Comparison of ENCODE assay signal across 20 cellular contexts in genomic region chr1:29983366-29983765, GRCh38.
"Had no signal": no experiment of that assay in that cellular context is flagged by ENCODE, and none has a peak within 500 bp of the region (broad histone marks: within the 10 kb centered on the region; RNA-seq: fewer than 3 reads in every experiment).

No MANE protein-coding gene starts in this region.

- H3K36me3 ChIP-seq: gastrocnemius medialis, heart right ventricle, left ventricle myocardium inferior, lower lobe of right lung, neutrophil, tibial artery, upper lobe of left lung, uterus had no signal

- H3K27ac Mint-ChIP-seq: naive thymus-derived CD4-positive, alpha-beta T cell; nephron progenitor cell had no signal

- H3K9me3 Mint-ChIP-seq: nephron progenitor cell had no signal

- H3K4me1 Mint-ChIP-seq: naive thymus-derived CD4-positive, alpha-beta T cell had no signal

- DNase-seq: effector CD4-positive, alpha-beta T cell; gastrocnemius medialis; heart right ventricle; kidney; left cardiac atrium; left ventricle myocardium inferior; lower lobe of right lung; mesenchymal stem cell; naive thymus-derived CD4-positive, alpha-beta T cell; nephron progenitor cell; right cardiac atrium; small intestine; stimulated activated CD4-positive, alpha-beta T cell treated with anti-CD3 and anti-CD28 coated beads, Interleukin-2, amount 100 ng/mL, for 48 hours; stimulated activated naive CD4-positive, alpha-beta T cell treated with Interleukin-2 at 50 U/mL for 16 hours; tibial artery; upper lobe of left lung; uterus had no signal

- H3K4me3 ChIP-seq: coronary artery, gastrocnemius medialis, heart right ventricle, left ventricle myocardium inferior, lower lobe of right lung, tibial artery, upper lobe of left lung, uterus had no signal

- H3K27me3 ChIP-seq: neutrophil, upper lobe of left lung, uterus had no signal

- ATAC-seq: esophagus mucosa; gastrocnemius medialis; left cardiac atrium; lower lobe of right lung; naive thymus-derived CD4-positive, alpha-beta T cell had no signal

- H3K4me3 Mint-ChIP-seq: naive thymus-derived CD4-positive, alpha-beta T cell; nephron progenitor cell had no signal

- H3K4me1 ChIP-seq: gastrocnemius medialis, left ventricle myocardium inferior, tibial artery, uterus had no signal

- H3K27ac ChIP-seq: coronary artery, gastrocnemius medialis, left ventricle myocardium inferior, lower lobe of right lung, neutrophil, tibial artery, upper lobe of left lung, uterus had no signal

- H3K9me3 ChIP-seq: gastrocnemius medialis, heart right ventricle, left ventricle myocardium inferior, lower lobe of right lung, neutrophil, tibial artery, upper lobe of left lung, uterus had no signal
